ENCODE assay signal across 12 cellular contexts in the genomic region with DNA sequence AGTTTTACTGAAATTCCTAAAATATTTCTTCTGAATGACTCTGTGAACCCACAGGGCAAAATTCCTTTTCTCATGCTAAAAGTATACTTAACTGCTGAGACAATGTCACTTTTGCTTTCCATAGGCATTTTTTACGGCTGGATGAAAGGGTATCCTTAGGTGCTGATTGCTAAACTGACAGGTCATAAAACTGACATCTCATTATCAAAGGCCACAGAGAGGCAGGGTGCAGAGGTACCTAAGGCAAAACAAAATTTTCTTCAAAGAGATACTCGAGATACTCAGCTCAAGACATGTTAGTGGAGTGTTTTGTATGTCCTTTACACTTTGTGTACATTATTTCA.
DNase-seq lines count a peak whose midpoint lies in the region; ATAC-seq and TF ChIP-seq lines count a peak whose summit lies in the region.
"Had no signal": no experiment of that assay in that cellular context is flagged by ENCODE, and none has a peak within 500 bp of the region (broad histone marks: within the 10 kb centered on the region; RNA-seq: fewer than 3 reads in every experiment).

No MANE protein-coding gene starts in this region.

- TF ChIP-seq RAD21 in Ishikawa (IDR thresholded peaks at IDR 0.05; ENCODE audit: low read depth), result no peak

- in situ Hi-C loops in Caki2 (cut with HindIII; ENCODE audit: low pct_unique_long_range_greater_than_20kb, low sequenced_read_pairs), result no loop called here

- H3K9me3 ChIP-seq in mesodermal cell (ENCODE audit: control insufficient read depth, low read length), result no peaks in the 10 kb centered on the region
- H3K9me3 ChIP-seq: right atrium auricular region had no signal

- DNase-seq in Caki2 (ENCODE audit: low read depth) (peak; percentile 28), cardiac fibroblast (ENCODE audit: low read depth in 2 of 2) (peak; percentile 54 to 75), middle frontal gyrus (ENCODE audit: extremely low spot score, low spot score) (no peak), NCI-H446 (lab: John Stamatoyannopoulos, UW) (no peak)
- DNase-seq: activated CD8-positive, alpha-beta memory T cell treated with anti-CD3 and anti-CD28 coated beads, Interleukin-2, amount 50 U/mL, for 4 hours; CD8-positive, alpha-beta T cell; NCI-H69 had no signal

- no peak overlapping the region for H3K4me3 ChIP-seq in cardiac fibroblast (replicated peaks in 1 of 2; ENCODE audit: low read depth in 2 of 2, low read length in 2 of 2)
- no peak overlapping the region for H3K4me3 ChIP-seq in mesodermal cell (ENCODE audit: extremely low read depth, insufficient read depth, low read length, poor library complexity, severe bottlenecking)
- H3K4me3 ChIP-seq: right atrium auricular region had no signal

- H3K4me1 ChIP-seq in mesodermal cell (ENCODE audit: control insufficient read depth, insufficient read depth, low read length, poor library complexity, severe bottlenecking), result peaks cover 8% of the 10 kb centered on the region
- H3K4me1 ChIP-seq: right atrium auricular region had no signal

- 17 to 40% methylated on average over 1 of the region's 2 CpGs for WGBS in mesodermal cell (ENCODE audit: insufficient coverage in 2 of 2), 2 experiments

- TF ChIP-seq EP300 in Ishikawa (IDR thresholded peaks at IDR 0.05; ENCODE audit: borderline replicate concordance), result peak; percentile 80; the same call in 1 of the 2 replicates

- ATAC-seq in HG02610 (IDR thresholded peaks at IDR 0.05; ENCODE audit: unreplicated experiment) (no peak), GM18498 (IDR thresholded peaks at IDR 0.05; ENCODE audit: unreplicated experiment) (no peak)
- ATAC-seq: CD8-positive, alpha-beta T cell had no signal

- H3K36me3 ChIP-seq in mesodermal cell (ENCODE audit: control insufficient read depth, insufficient read depth, low read length), result no peaks in the 10 kb centered on the region
- H3K36me3 ChIP-seq: right atrium auricular region had no signal

- peak overlapping the region; percentile 94 for H3K27ac ChIP-seq in mesodermal cell (ENCODE audit: low read depth, low read length, severe bottlenecking)
- H3K27ac ChIP-seq: right atrium auricular region had no signal

- no peak for TF ChIP-seq CTCF in cardiac fibroblast (IDR thresholded peaks at IDR 0.05; ENCODE audit: low read depth, low read length)

TF ChIP-seq in Ishikawa, 13 proteins besides CTCF, POLR2A, EP300 and RAD21:
- TF ChIP-seq, protein P1, sequence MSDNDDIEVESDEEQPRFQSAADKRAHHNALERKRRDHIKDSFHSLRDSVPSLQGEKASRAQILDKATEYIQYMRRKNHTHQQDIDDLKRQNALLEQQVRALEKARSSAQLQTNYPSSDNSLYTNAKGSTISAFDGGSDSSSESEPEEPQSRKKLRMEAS (IDR thresholded peaks at IDR 0.05), result no peak
- TF ChIP-seq NFIC (IDR thresholded peaks at IDR 0.05), result peak; percentile 22; the same call in 1 of the 2 replicates
- TF ChIP-seq FOXM1 (IDR thresholded peaks at IDR 0.05; ENCODE audit: borderline replicate concordance, low read depth), result peak; percentile 42; the same call in 1 of the 2 replicates
- peak; percentile 74 for TF ChIP-seq TCF12 (IDR thresholded peaks at IDR 0.05; ENCODE audit: low read depth)
- TF ChIP-seq TEAD4 (IDR thresholded peaks at IDR 0.05), result peak; percentile 85
- no peak for TF ChIP-seq YY1 (IDR thresholded peaks at IDR 0.05; ENCODE audit: low read depth)
- no peak for TF ChIP-seq ZBTB7A (IDR thresholded peaks at IDR 0.05; ENCODE audit: low read depth)
- TF ChIP-seq EGR1 (IDR thresholded peaks at IDR 0.05), result no peak
- TF ChIP-seq CEBPB (IDR thresholded peaks at IDR 0.05), result peak; percentile 43; the same call in 1 of the 2 replicates

Comparison
In these comparisons a context has a peak if more than half of its experiments do, and no peak if none do; other contexts are left out.
1. DNase-seq: peak in Caki2 (single experiment) and cardiac fibroblast (2 of 2); none in middle frontal gyrus (single experiment) and NCI-H446 (0 of 2).